ENCODE assay signal across 23 cellular contexts in genomic region chr3:187088701-187089100, GRCh38.
"Had no signal": no experiment of that assay in that cellular context is flagged by ENCODE, and none has a peak within 500 bp of the region (broad histone marks: within the 10 kb centered on the region; RNA-seq: fewer than 3 reads in every experiment).

No MANE protein-coding gene starts in this region.

- H3K36me3 Mint-ChIP-seq: type B pancreatic cell had no signal

- DNase-seq: cortex of kidney; effector memory CD8-positive, alpha-beta T cell; erythroblast; esophagus squamous epithelium; hypothalamus; immature natural killer cell; islet precursor cell; left ventricle myocardium superior; lower lobe of right lung; naive thymus-derived CD8-positive, alpha-beta T cell; occipital lobe; ovary; posterior cingulate gyrus; psoas muscle; right cardiac atrium; sigmoid colon; stimulated activated CD4-positive, alpha-beta T cell treated with anti-CD3 and anti-CD28 coated beads, Interleukin-4, amount 100 ng/mL, for 4 hours; stimulated activated naive CD8-positive, alpha-beta T cell treated with anti-CD3 and anti-CD28 coated beads, Interleukin-15, Interleukin-2, amounts not matched to agents 100 U/mL and 50 U/mL, for 24 hours; substantia nigra; testis; tibial artery had no signal

- H3K27ac Mint-ChIP-seq: effector memory CD8-positive, alpha-beta T cell; immature natural killer cell; naive thymus-derived CD8-positive, alpha-beta T cell; stimulated activated memory B cell treated with anti-CD40 and anti-IgM and Interleukin-4, amounts not matched to agents 10 μg/mL and 1 μg/mL and 100 μg/mL, for 72 hours; type B pancreatic cell had no signal

- H3K36me3 ChIP-seq: esophagus squamous epithelium, lower lobe of right lung, ovary, sigmoid colon, tibial artery had no signal

- H3K27ac ChIP-seq: esophagus squamous epithelium, lower lobe of right lung, ovary, psoas muscle, sigmoid colon, testis had no signal

- ATAC-seq: effector memory CD8-positive, alpha-beta T cell; left ventricle myocardium superior; lower lobe of right lung; naive thymus-derived CD8-positive, alpha-beta T cell; psoas muscle; right cardiac atrium; stimulated activated memory B cell treated with anti-CD40 and anti-IgM and Interleukin-4, amounts not matched to agents 10 μg/mL and 1 μg/mL and 100 μg/mL, for 72 hours; stimulated activated naive CD8-positive, alpha-beta T cell treated with anti-CD3 and anti-CD28 coated beads, Interleukin-15, Interleukin-2, amounts not matched to agents 100 U/mL and 50 U/mL, for 24 hours had no signal

- H3K9me3 ChIP-seq: ovary, testis, tibial artery had no signal

- H3K4me3 ChIP-seq: esophagus squamous epithelium, lower lobe of right lung, ovary, psoas muscle, sigmoid colon, testis, tibial artery had no signal

- H3K9me3 Mint-ChIP-seq: type B pancreatic cell had no signal

- H3K27me3 ChIP-seq: esophagus squamous epithelium, ovary, sigmoid colon, testis, tibial artery had no signal

- H3K4me3 Mint-ChIP-seq: effector memory CD8-positive, alpha-beta T cell; immature natural killer cell; naive thymus-derived CD8-positive, alpha-beta T cell; stimulated activated memory B cell treated with anti-CD40 and anti-IgM and Interleukin-4, amounts not matched to agents 10 μg/mL and 1 μg/mL and 100 μg/mL, for 72 hours; type B pancreatic cell had no signal

- H3K4me1 ChIP-seq: psoas muscle, sigmoid colon, testis had no signal

- H3K27me3 Mint-ChIP-seq: effector memory CD8-positive, alpha-beta T cell; naive thymus-derived CD8-positive, alpha-beta T cell; stimulated activated memory B cell treated with anti-CD40 and anti-IgM and Interleukin-4, amounts not matched to agents 10 μg/mL and 1 μg/mL and 100 μg/mL, for 72 hours; type B pancreatic cell had no signal
